1 cellular context compared by ENCODE assay signal in genomic region chr12:114784526-114784925, GRCh38.
TF ChIP-seq lines count a peak whose summit lies in the region.

No MANE protein-coding gene starts in this region.

TF ChIP-seq in HepG2, 621 proteins besides CTCF, POLR2A, EP300 and RAD21 (continued from another document):
- no peak for TF ChIP-seq ZBTB34 (CRISPR knock-in tag; IDR thresholded peaks at IDR 0.05)
